13 cellular contexts compared by ENCODE assay signal in genomic region chr19:42919070-42919756, GRCh38. TPM values are rescaled to one million over a fixed set of nuclear protein-coding genes. Genes with fewer than 3 reads are reported as not detected.
DNase-seq lines count a peak whose midpoint lies in the region; FAIRE-seq and TF ChIP-seq lines count a peak whose summit lies in the region.
"Not testable (repeated sequence)": the region's sequence is repeated elsewhere in the genome, so short reads cannot be mapped to it uniquely, and the experiment has no call there.
"Had no signal": no experiment of that assay in that cellular context is flagged by ENCODE, and none has a peak within 500 bp of the region (broad histone marks: within the 10 kb centered on the region; RNA-seq: fewer than 3 reads in every experiment).

No MANE protein-coding gene starts in this region.

- peak; percentile 51 for TF ChIP-seq CTCF in A673 (conservative IDR thresholded peaks at IDR 0.05; ENCODE audit: low read depth, low read length)
- TF ChIP-seq CTCF in PC-9 (conservative IDR thresholded peaks at IDR 0.05) = peak; percentile 78
- TF ChIP-seq CTCF in brain microvascular endothelial cell (IDR thresholded peaks at IDR 0.05; ENCODE audit: low read depth, low read length, missing control alignments) = peak; percentile 58
- peak; percentile 43 for TF ChIP-seq CTCF in fibroblast of pulmonary artery (IDR thresholded peaks at IDR 0.05; ENCODE audit: low read length, missing control alignments)

- POLR2A ChIA-PET in A673 (lab: Charles Lee; ENCODE audit: low non-redundant PET); PC-9 (lab: Charles Lee; ENCODE audit: unreplicated experiment): not testable (repeated sequence)

- BruUV-seq in A673 (replicated peaks; lab: Mats Ljungman, UMichigan); PC-9 (replicated peaks; lab: Mats Ljungman, UMichigan): not testable (repeated sequence)

- H3K9me2 ChIP-seq in Karpas-422 (replicated peaks; ENCODE audit: insufficient read depth, low read length); PC-9 (ENCODE audit: insufficient read depth): not testable (repeated sequence)

- peak; percentile 1 for DNase-seq in A673 (ENCODE audit: low spot score)
- DNase-seq in DMS53 (lab: John Stamatoyannopoulos, UW) = peak; percentile 6
- not testable (repeated sequence) for DNase-seq in GM12891 (ENCODE audit: insufficient read length, low spot score); PC-9; brain microvascular endothelial cell; fibroblast of pulmonary artery (ENCODE audit: low read depth)
- peak; percentile 42 for DNase-seq in Karpas-422
- peak; percentile 22 to 30 for DNase-seq in lung microvascular endothelial cell (ENCODE audit: low read depth in 2 of 2)

- not testable (repeated sequence) for H3K9me3 ChIP-seq in A673 (ENCODE audit: low read depth, low read length, poor library complexity, severe bottlenecking); Karpas-422 (ENCODE audit: low read length); PC-9 (ENCODE audit: insufficient read depth, low read depth)

- H3K4me2 ChIP-seq in Karpas-422 (ENCODE audit: low read depth, low read length, poor library complexity, severe bottlenecking); PC-9: not testable (repeated sequence)

- not testable (repeated sequence) for H3K79me2 ChIP-seq in Karpas-422 (ENCODE audit: low read length); PC-9 (ENCODE audit: low read depth)

- H3K4me1 ChIP-seq in A673 (ENCODE audit: insufficient read depth, low read length, poor library complexity, severe bottlenecking); Karpas-422 (ENCODE audit: low read length); PC-9 (replicated peaks; ENCODE audit: insufficient read depth): not testable (repeated sequence)

- in situ Hi-C loops in brain microvascular endothelial cell (cut with HindIII; ENCODE audit: low pct_ligation_motif_present, low sequenced_read_pairs) = not testable (repeated sequence)

- H3F3A ChIP-seq in PC-9 (ENCODE audit: insufficient read depth, low read depth) = not testable (repeated sequence)

- H3K4me3 ChIP-seq in A673 (ENCODE audit: low read depth, low read length, poor library complexity, severe bottlenecking); Karpas-422 (ENCODE audit: low read length); PC-9; brain microvascular endothelial cell (ENCODE audit: low read depth, low read length); fibroblast of pulmonary artery (replicated peaks; ENCODE audit: low read depth, low read length): not testable (repeated sequence)

- intact Hi-C loops in A673 (cut with micrococcal nuclease; ENCODE audit: unreplicated experiment); PC-9 (cut with micrococcal nuclease; ENCODE audit: unreplicated experiment): not testable (repeated sequence)

- not testable (repeated sequence) for H2AFZ ChIP-seq in Karpas-422 (ENCODE audit: low read length); PC-9

- H3K36me3 ChIP-seq in A673 (ENCODE audit: insufficient read depth, low read length, poor library complexity, severe bottlenecking); Karpas-422 (ENCODE audit: insufficient read depth, low read length); PC-9 (ENCODE audit: low read depth); brain microvascular endothelial cell (replicated peaks): not testable (repeated sequence)

- H3K9ac ChIP-seq in Karpas-422 (ENCODE audit: low read length) = not testable (repeated sequence)

- H3K27ac ChIP-seq in A673 (ENCODE audit: low read depth, low read length, poor library complexity, severe bottlenecking); Karpas-422 (ENCODE audit: low read length); PC-9; brain microvascular endothelial cell: not testable (repeated sequence)

- not testable (repeated sequence) for TF ChIP-seq POLR2A in GM12891 (IDR thresholded peaks at IDR 0.05; ENCODE audit: low read depth, low read length)

- FAIRE-seq in GM12891 (lab: Jason Lieb, UNC) = peak; percentile 28

- not testable (repeated sequence) for H4K20me1 ChIP-seq in Karpas-422 (ENCODE audit: insufficient read depth, low read depth, low read length); PC-9 (ENCODE audit: insufficient read depth)

- CTCF ChIA-PET in A673 (lab: Charles Lee); PC-9 (lab: Charles Lee): not testable (repeated sequence)

- H3K27me3 ChIP-seq in A673 (replicated peaks; ENCODE audit: insufficient read depth, low read depth, low read length, poor library complexity); Karpas-422 (ENCODE audit: low read length); PC-9 (ENCODE audit: insufficient read depth, low read depth); brain microvascular endothelial cell (replicated peaks): not testable (repeated sequence)

RNA-seq across cellular contexts. Expression of gene PSG6, which starts 1.5 kb away (rescaled TPM):
- total RNA-seq in A673 (2021) (not detected in 2 replicates), PC-9 (2021) (not detected in 2 replicates), lung microvascular endothelial cell (not detected in 2 replicates)
- not detected for polyA plus RNA-seq in GM12891 (2012; ENCODE audit: low read depth, missing spikeins)
- total RNA-seq in Karpas-422 (2014; rRNA removed; shearing (Covaris generic); ENCODE audit: low replicate concordance) = not detected in 2 replicates
- total RNA-seq: activated naive CD8-positive, alpha-beta T cell treated with anti-CD3 and anti-CD28 coated beads, Interleukin-2, amount 10 ng/mL, durations not matched to agents 7 days and 5 days; CD4-positive, alpha-beta T cell; left colon; sciatic nerve; urinary bladder had no signal
- polyA plus RNA-seq: urinary bladder had no signal

RNA-seq across cellular contexts. Expression of gene PSG7, which starts 17.8 kb away (rescaled TPM):
- total RNA-seq in A673 (2021) (not detected in 2 replicates), PC-9 (2021) (not detected in 2 replicates), lung microvascular endothelial cell (not detected in 2 replicates)
- not detected for polyA plus RNA-seq in GM12891 (2012; ENCODE audit: low read depth, missing spikeins)
- total RNA-seq in Karpas-422 (2014; rRNA removed; shearing (Covaris generic); ENCODE audit: low replicate concordance) = not detected in 2 replicates
- total RNA-seq: activated naive CD8-positive, alpha-beta T cell treated with anti-CD3 and anti-CD28 coated beads, Interleukin-2, amount 10 ng/mL, durations not matched to agents 7 days and 5 days; CD4-positive, alpha-beta T cell; left colon; sciatic nerve; urinary bladder had no signal
- polyA plus RNA-seq: urinary bladder had no signal

RNA-seq across cellular contexts. Expression of gene PSG1, which starts 39.7 kb away (rescaled TPM):
- total RNA-seq in A673 (2021) = not detected in 2 replicates
- not detected for polyA plus RNA-seq in GM12891 (2012; ENCODE audit: low read depth, missing spikeins)
- total RNA-seq in Karpas-422 (2014; rRNA removed; shearing (Covaris generic); ENCODE audit: low replicate concordance) = not detected in 2 replicates
- total RNA-seq in PC-9 (2021) = 0.72 TPM in 1 of 2 replicates, not detected in the other
- 0.22 TPM in 1 of 2 replicates, not detected in the other for total RNA-seq in lung microvascular endothelial cell
- total RNA-seq: activated naive CD8-positive, alpha-beta T cell treated with anti-CD3 and anti-CD28 coated beads, Interleukin-2, amount 10 ng/mL, durations not matched to agents 7 days and 5 days; CD4-positive, alpha-beta T cell; left colon; sciatic nerve; urinary bladder had no signal
- polyA plus RNA-seq: urinary bladder had no signal
